Comparison of ENCODE assay signal across 9 cellular contexts in genomic region chr3:52310861-52311566, GRCh38. TPM values are rescaled to one million over a fixed set of nuclear protein-coding genes. Genes with fewer than 3 reads are reported as not detected.
DNase-seq lines count a peak whose midpoint lies in the region; ATAC-seq and TF ChIP-seq lines count a peak whose summit lies in the region.
"Had no signal": no experiment of that assay in that cellular context is flagged by ENCODE, and none has a peak within 500 bp of the region (broad histone marks: within the 10 kb centered on the region; RNA-seq: fewer than 3 reads in every experiment).

No MANE protein-coding gene starts in this region.

- 82 to 86% methylated on average over 9 of the region's 9 CpGs for WGBS in lower leg skin, 2 donors

- H3K4me3 ChIP-seq in OCI-LY7 (ENCODE audit: low read depth, low read length, poor library complexity, severe bottlenecking) (no peak overlapping the region), lower leg skin (ENCODE audit: low read depth, poor library complexity, severe bottlenecking) (no peak overlapping the region)
- H3K4me3 ChIP-seq in effector memory CD4-positive, alpha-beta T cell (ENCODE audit: insufficient read depth, low read depth, low read length, poor library complexity, severe bottlenecking): no peak overlapping the region

- no peak for TF ChIP-seq POLR2A in lower leg skin (IDR thresholded peaks at IDR 0.05)

- CTCF ChIA-PET in OCI-LY7 (lab: Charles Lee; ENCODE audit: unreplicated experiment): no interaction called here

- no peaks in the 10 kb centered on the region for H3K9me2 ChIP-seq in OCI-LY7 (ENCODE audit: insufficient read depth, low read length)

- no peaks in the 10 kb centered on the region for H3K27me3 ChIP-seq in effector memory CD4-positive, alpha-beta T cell (replicated peaks; ENCODE audit: control insufficient read depth, insufficient read depth, low read length, poor library complexity, severe bottlenecking)

- intact Hi-C loops in OCI-LY7 (cut with micrococcal nuclease; ENCODE audit: unreplicated experiment) (no loop called here), lower leg skin (cut with DNase I; ENCODE audit: low total_unique reads) (no loop called here)

- peak; percentile 42 for DNase-seq in stimulated activated naive CD4-positive, alpha-beta T cell treated with Interleukin-2 at 50 U/mL for 16 hours (lab: John Stamatoyannopoulos, UW)
- no peak for DNase-seq in stimulated activated naive CD4-positive, alpha-beta T cell (lab: John Stamatoyannopoulos, UW)
- DNase-seq in OCI-LY7 (ENCODE audit: low spot score) (peak; percentile 20), lower leg skin (ENCODE audit: low spot score in 2 of 2) (no peak), hypothalamus (lab: John Stamatoyannopoulos, UW) (no peak)
- peak in 2 of 3 donors; percentile 12 to 25 for DNase-seq in effector memory CD4-positive, alpha-beta T cell
- DNase-seq: Caco-2 had no signal

- no peaks in the 10 kb centered on the region for H3K9me3 ChIP-seq in OCI-LY7 (ENCODE audit: low read length)
- H3K9me3 ChIP-seq in effector memory CD4-positive, alpha-beta T cell (ENCODE audit: control insufficient read depth, low read length): no peaks in the 10 kb centered on the region
- H3K9me3 ChIP-seq: Caco-2 had no signal

- BruUV-seq in OCI-LY7 (replicated peaks; lab: Mats Ljungman, UMichigan): no TSS peak

- H3K27ac ChIP-seq in OCI-LY7 (ENCODE audit: low read depth, low read length, poor library complexity, severe bottlenecking): no peak overlapping the region
- H3K27ac ChIP-seq in effector memory CD4-positive, alpha-beta T cell (ENCODE audit: insufficient read depth, low read length, poor library complexity, severe bottlenecking): no peak overlapping the region

- no peak overlapping the region for H3K4me2 ChIP-seq in OCI-LY7 (ENCODE audit: low read length)

- TF ChIP-seq CTCF in OCI-LY7 (conservative IDR thresholded peaks at IDR 0.05; ENCODE audit: low read length): no peak
- no peak for TF ChIP-seq CTCF in lower leg skin (IDR thresholded peaks at IDR 0.05)

- ATAC-seq in HG02973 (IDR thresholded peaks at IDR 0.05; ENCODE audit: unreplicated experiment): no peak
- ATAC-seq in GM21529 (IDR thresholded peaks at IDR 0.05; ENCODE audit: unreplicated experiment): no peak

- POLR2A ChIA-PET in OCI-LY7 (lab: Charles Lee): interaction anchor here (0.5 kb wide), 1 partner anchor 30 kb away, joined by 5 read pairs; no protein-coding TSS in a partner anchor

- H3K36me3 ChIP-seq in OCI-LY7 (ENCODE audit: insufficient read depth, low read length): no peaks in the 10 kb centered on the region
- no peaks in the 10 kb centered on the region for H3K36me3 ChIP-seq in effector memory CD4-positive, alpha-beta T cell (ENCODE audit: control insufficient read depth, insufficient read depth, low read length)

- H4K20me1 ChIP-seq in OCI-LY7 (ENCODE audit: insufficient read depth, low read length): no peaks in the 10 kb centered on the region

- peaks cover 21% of the 10 kb centered on the region for H3K4me1 ChIP-seq in OCI-LY7 (ENCODE audit: insufficient read depth, low read length, poor library complexity, severe bottlenecking)
- H3K4me1 ChIP-seq in effector memory CD4-positive, alpha-beta T cell (ENCODE audit: control insufficient read depth, insufficient read depth, low read length, poor library complexity, severe bottlenecking): no peaks in the 10 kb centered on the region

- no peaks in the 10 kb centered on the region for H3K79me2 ChIP-seq in OCI-LY7 (ENCODE audit: insufficient read depth, low read depth, low read length)

- H2AFZ ChIP-seq in OCI-LY7 (ENCODE audit: low read length): no peak overlapping the region

RNA-seq across cellular contexts. Expression of gene DNAH1, which starts 5.1 kb away (rescaled TPM):
- 14.2 and 18.3 TPM in 2 replicates for total RNA-seq in OCI-LY7 (2014; rRNA removed; shearing (Covaris generic))
- total RNA-seq in OCI-LY7 (2022) (5.8 and 10.5 TPM in 2 replicates), lower leg skin (1 to 10 TPM; 2.0 to 5.9 (median 5.0) TPM)

RNA-seq across cellular contexts. Expression of gene GLYCTK, which starts 23.4 kb away (rescaled TPM):
- total RNA-seq in OCI-LY7 (2014; rRNA removed; shearing (Covaris generic)): 24.5 and 28.1 TPM in 2 replicates
- total RNA-seq in OCI-LY7 (2022): 28.6 and 29.6 TPM in 2 replicates
- 1 to 10 TPM; 1.6 to 5.7 (median 3.5) TPM for total RNA-seq in lower leg skin

RNA-seq across cellular contexts. Expression of gene WDR82, which starts 32.6 kb away (rescaled TPM):
- 27.8 and 38.5 TPM in 2 replicates for total RNA-seq in OCI-LY7 (2014; rRNA removed; shearing (Covaris generic))
- total RNA-seq in OCI-LY7 (2022) (66.2 and 67.9 TPM in 2 replicates), lower leg skin (10 to 100 TPM; 49.5 to 60.3 (median 56.3) TPM)

Comparison
In these comparisons a context has a peak if more than half of its experiments do, and no peak if none do; other contexts are left out.
1. DNase-seq: peak in stimulated activated naive CD4-positive, alpha-beta T cell treated with Interleukin-2 at 50 U/mL for 16 hours (single experiment), OCI-LY7 (single experiment) and effector memory CD4-positive, alpha-beta T cell (2 of 3); none in stimulated activated naive CD4-positive, alpha-beta T cell (0 of 6), lower leg skin (0 of 2) and hypothalamus (0 of 51).